In genomic region chr12:120617193-120617592, GRCh38 we compare ENCODE assay signal across 4 cellular contexts. TPM values are rescaled to one million over a fixed set of nuclear protein-coding genes. Genes with fewer than 3 reads are reported as not detected.
"Had no signal": no experiment of that assay in that cellular context is flagged by ENCODE, and none has a peak within 500 bp of the region (broad histone marks: within the 10 kb centered on the region; RNA-seq: fewer than 3 reads in every experiment).

No MANE protein-coding gene starts in this region.

RNA-seq across cellular contexts. Expression of gene CABP1, which starts 23.2 kb away (rescaled TPM):
- total RNA-seq: LHCN-M2, M059J, MCF 10A, NCI-H460 had no signal
